ENCODE assay signal across 1 cellular context in the genomic region with DNA sequence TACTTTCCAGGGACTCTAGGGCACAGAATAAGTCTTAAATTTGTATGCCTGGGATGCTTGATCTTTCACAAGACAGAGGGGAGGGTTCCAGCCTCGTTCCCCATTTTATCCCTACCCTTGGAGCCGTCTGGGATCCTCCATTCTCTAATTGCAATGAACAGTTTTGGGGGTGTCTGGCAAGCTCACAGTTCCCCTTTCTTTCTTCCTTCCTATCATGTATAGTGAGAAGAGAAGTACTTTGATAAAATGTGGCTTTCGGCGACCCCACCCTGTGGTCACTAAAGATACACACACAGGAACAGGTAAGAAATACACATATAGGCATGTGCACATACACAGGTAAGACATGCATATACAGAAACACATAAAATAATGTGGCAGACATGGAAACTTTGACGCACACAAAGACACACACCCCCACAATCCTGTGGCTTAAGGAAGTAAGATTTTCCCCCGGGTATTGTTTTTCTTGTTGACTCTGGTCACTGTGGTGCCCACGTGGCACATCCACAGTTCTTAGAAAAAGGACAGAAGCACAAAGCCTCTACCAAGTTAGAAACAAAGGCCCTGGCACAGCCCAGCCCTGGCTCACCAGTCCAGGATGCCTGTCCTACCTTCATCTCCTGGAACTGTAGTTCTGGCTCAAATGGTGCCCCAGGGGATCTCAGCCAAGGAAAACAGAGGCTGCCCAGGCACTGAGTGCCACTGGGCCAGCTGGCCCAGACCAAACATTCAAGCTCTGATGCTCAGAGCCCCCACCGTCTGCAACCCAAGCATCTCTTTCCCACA.
TF ChIP-seq lines count a peak whose summit lies in the region.

No MANE protein-coding gene starts in this region.

TF ChIP-seq in IMR-90, 13 proteins besides CTCF, POLR2A, EP300 and RAD21 (continued from another document):
- TF ChIP-seq CEBPB (IDR thresholded peaks at IDR 0.05; ENCODE audit: low read depth, low read length), result no peak
